ENCODE assay signal across 8 cellular contexts in the genomic region with DNA sequence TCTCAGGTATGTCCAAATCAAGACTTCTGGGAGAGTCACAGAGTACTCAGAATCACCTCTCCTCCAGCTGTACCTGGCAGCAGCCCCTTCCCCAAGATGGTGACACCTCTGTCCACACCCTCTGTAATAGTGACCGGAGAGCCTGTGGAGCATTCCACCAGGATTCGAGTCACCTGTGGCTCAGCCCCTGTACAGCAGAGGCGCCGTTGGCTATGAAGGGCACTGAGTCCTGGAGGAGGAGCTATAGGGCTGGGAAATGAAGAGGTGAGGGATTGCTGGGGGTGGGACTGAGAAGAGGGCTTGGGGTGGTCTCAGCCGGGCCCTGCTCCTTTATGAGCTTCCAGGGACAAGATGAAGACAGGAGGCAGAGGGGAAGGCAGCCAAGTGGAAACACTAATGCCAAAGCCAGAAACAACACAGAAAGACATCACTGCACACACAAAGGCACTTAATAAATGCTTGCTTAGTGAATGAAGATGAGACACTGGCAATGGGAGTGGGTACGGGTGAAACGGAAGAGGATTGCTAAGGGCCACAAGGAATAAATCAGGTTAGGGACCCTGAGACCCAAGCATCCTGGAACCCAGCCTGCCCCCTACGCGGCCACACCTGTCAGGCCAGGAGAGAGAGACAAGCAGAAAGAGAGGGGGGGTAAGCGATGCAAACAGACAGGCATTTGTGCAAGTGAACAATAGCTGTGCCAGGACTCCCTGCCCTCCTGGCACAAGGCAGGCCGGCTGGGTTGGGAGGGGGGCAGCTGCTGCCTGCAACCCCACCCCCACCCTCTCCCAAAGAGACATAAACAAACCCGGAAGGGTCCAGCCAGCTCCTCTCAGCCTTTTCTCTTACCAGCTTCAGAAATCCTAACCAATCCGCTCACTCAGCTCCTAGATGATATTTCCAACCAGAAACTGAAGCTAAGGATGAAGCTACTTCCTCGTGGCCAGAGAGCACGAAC. TPM values are rescaled to one million over a fixed set of nuclear protein-coding genes. Genes with fewer than 3 reads are reported as not detected.
DNase-seq lines count a peak whose midpoint lies in the region; TF ChIP-seq lines count a peak whose summit lies in the region.

No MANE protein-coding gene starts in this region.

- H3K4me3 ChIP-seq in DOHH2 (ENCODE audit: low read length) = peak overlapping the region; percentile 81
- H3K4me3 ChIP-seq in coronary artery = peak overlapping the region; percentile 81
- H3K4me3 ChIP-seq in neural progenitor cell = peak overlapping the region; percentile 97

- H3F3A ChIP-seq in DOHH2 (ENCODE audit: control insufficient read depth, insufficient read depth) (0 out of 2 replicates have a peak, but pooled peaks cover 7% of the 10 kb centered on the region), neural progenitor cell (ENCODE audit: low read depth) (peaks cover 42% of the 10 kb centered on the region)

- TF ChIP-seq CTCF in DOHH2 (IDR thresholded peaks at IDR 0.05; ENCODE audit: low read depth, low read length, poor library complexity, severe bottlenecking) (no peak), coronary artery (IDR thresholded peaks at IDR 0.05) (no peak), neural progenitor cell (IDR thresholded peaks at IDR 0.05) (peak; percentile 8)

- H3K27me3 ChIP-seq in DOHH2 (ENCODE audit: control insufficient read depth, low read length) (no peaks in the 10 kb centered on the region), neural progenitor cell (no peaks in the 10 kb centered on the region)

- no peak overlapping the region for H2AFZ ChIP-seq in neural progenitor cell (replicated peaks)

- H3K4me2 ChIP-seq in DOHH2 (ENCODE audit: low read length) (peak overlapping the region; percentile 99), neural progenitor cell (peak overlapping the region; percentile 100)

- no peaks in the 10 kb centered on the region for H3K9me2 ChIP-seq in DOHH2 (replicated peaks; ENCODE audit: control insufficient read depth, low read length)

- peak overlapping the region; percentile 58 for H3K9ac ChIP-seq in neural progenitor cell

- DNase-seq in NCI-H2171 (lab: John Stamatoyannopoulos, UW) (peak; percentile 13), coronary artery (ENCODE audit: low spot score) (no peak), neural progenitor cell (ENCODE audit: low spot score) (no peak), NCI-H2227 (lab: John Stamatoyannopoulos, UW; ENCODE audit: unreplicated experiment) (no peak), NCI-H82 treated with DMSO at 0.1 percent for 48 hours (lab: John Stamatoyannopoulos, UW; ENCODE audit: unreplicated experiment) (no peak), AG08395 (ENCODE audit: low spot score) (no peak)
- DNase-seq in activated effector memory CD4-positive, alpha-beta T cell treated with anti-CD3 and anti-CD28 coated beads, Interleukin-2, amount 50 U/mL, for 16 hours = no peak

- peaks cover 100% of the 10 kb centered on the region for H3K79me2 ChIP-seq in DOHH2 (ENCODE audit: control insufficient read depth, low read length)
- peaks cover 96% of the 10 kb centered on the region for H3K79me2 ChIP-seq in neural progenitor cell (ENCODE audit: low read depth)

- H3K9me3 ChIP-seq in DOHH2 (ENCODE audit: control insufficient read depth, insufficient read depth, low read length) = no peaks in the 10 kb centered on the region
- H3K9me3 ChIP-seq in neural progenitor cell (ENCODE audit: low read depth) = no peaks in the 10 kb centered on the region

- H3K4me1 ChIP-seq in DOHH2 (ENCODE audit: control insufficient read depth, low read length) = peaks cover 80% of the 10 kb centered on the region
- H3K4me1 ChIP-seq in neural progenitor cell = peaks cover 50% of the 10 kb centered on the region

- H4K20me1 ChIP-seq in DOHH2 (ENCODE audit: control insufficient read depth, insufficient read depth, low read depth, low read length) (peaks cover 21% of the 10 kb centered on the region), neural progenitor cell (ENCODE audit: low read depth) (peaks cover 77% of the 10 kb centered on the region)

- H3K9me3 Mint-ChIP-seq in neural progenitor cell = no peaks in the 10 kb centered on the region

- peak overlapping the region; percentile 89 for H3K27ac ChIP-seq in DOHH2 (ENCODE audit: low read depth, low read length)
- peak overlapping the region; percentile 94 to 98 for H3K27ac ChIP-seq in coronary artery
- peak overlapping the region; percentile 92 for H3K27ac ChIP-seq in neural progenitor cell

- peak overlapping the region; percentile 92 for H3K4me3 Mint-ChIP-seq in neural progenitor cell

- H3K27ac Mint-ChIP-seq in neural progenitor cell = peak overlapping the region; percentile 97

- H3K27me3 Mint-ChIP-seq in neural progenitor cell (ENCODE audit: insufficient read depth, low read depth) = peaks cover 11% of the 10 kb centered on the region

- peaks cover 80% of the 10 kb centered on the region for H3K4me1 Mint-ChIP-seq in neural progenitor cell

- H3K36me3 ChIP-seq in DOHH2 (ENCODE audit: control insufficient read depth, low read length) = peaks cover 69% of the 10 kb centered on the region
- H3K36me3 ChIP-seq in neural progenitor cell = no peaks in the 10 kb centered on the region

- peaks cover 10% of the 10 kb centered on the region for H3K36me3 Mint-ChIP-seq in neural progenitor cell

RNA-seq across cellular contexts. Expression of gene ARHGEF2, which starts 3.9 kb away (rescaled TPM):
- 79.7 and 108 TPM in 2 replicates for total RNA-seq in neural progenitor cell (ENCODE audit: low replicate concordance)

RNA-seq across cellular contexts. Expression of gene RXFP4, which starts 33.0 kb away (rescaled TPM):
- total RNA-seq in neural progenitor cell (ENCODE audit: low replicate concordance) = not detected in 2 replicates

RNA-seq across cellular contexts. Expression of gene KHDC4, which starts 40.3 kb away (rescaled TPM):
- 91.5 and 91.9 TPM in 2 replicates for total RNA-seq in neural progenitor cell (ENCODE audit: low replicate concordance)

RNA-seq across cellular contexts. Expression of gene SSR2, which starts 46.3 kb away (rescaled TPM):
- 293 and 314 TPM in 2 replicates for total RNA-seq in neural progenitor cell (ENCODE audit: low replicate concordance)
